Comparison of ENCODE assay signal across 9 cellular contexts in genomic region chrX:125205918-125206665, GRCh38.
DNase-seq lines count a peak whose midpoint lies in the region; ATAC-seq and TF ChIP-seq lines count a peak whose summit lies in the region.
"Had no signal": no experiment of that assay in that cellular context is flagged by ENCODE, and none has a peak within 500 bp of the region (broad histone marks: within the 10 kb centered on the region; RNA-seq: fewer than 3 reads in every experiment).

No MANE protein-coding gene starts in this region.

- H3K9ac ChIP-seq in PC-3 (ENCODE audit: low read length): no peak overlapping the region

- H3K27me3 Mint-ChIP-seq in HFFc6 (ENCODE audit: insufficient read depth): peaks cover 4% of the 10 kb centered on the region

- H3K9me2 ChIP-seq in PC-3 (replicated peaks; ENCODE audit: low read length): no peaks in the 10 kb centered on the region

- H3K36me3 ChIP-seq in PC-3 (ENCODE audit: low read depth, low read length) (no peaks in the 10 kb centered on the region), esophagus squamous epithelium (no peaks in the 10 kb centered on the region)

- peak overlapping the region; percentile 89 for H3K4me2 ChIP-seq in PC-3 (ENCODE audit: low read length)

- H3K27me3 ChIP-seq in PC-3 (ENCODE audit: low read length) (peaks cover 32% of the 10 kb centered on the region), esophagus squamous epithelium (peaks cover 0 to 41% (median 3%) of the 10 kb centered on the region in 4 donors)

- 4 to 33% methylated on average over 13 to 22 of the region's 25 CpGs for WGBS in esophagus squamous epithelium, 2 donors

- H2AFZ ChIP-seq in PC-3 (ENCODE audit: low read length): peak overlapping the region; percentile 95

- no peak overlapping the region for H3K4me3 Mint-ChIP-seq in HFFc6

- H3K9me3 ChIP-seq in PC-3 (ENCODE audit: low read length): no peaks in the 10 kb centered on the region
- H3K9me3 ChIP-seq in esophagus squamous epithelium: no peaks in the 10 kb centered on the region

- POLR2A ChIA-PET in PC-3 (lab: Charles Lee; ENCODE audit: unreplicated experiment): interaction anchor here (0.7 kb wide), 1 partner anchor 10 kb away, joined by 3 read pairs; no protein-coding TSS in a partner anchor

- H3K9me3 Mint-ChIP-seq in HFFc6: no peaks in the 10 kb centered on the region

- H4K20me1 ChIP-seq in PC-3 (ENCODE audit: low read length): no peaks in the 10 kb centered on the region

- H3K27ac ChIP-seq in PC-3 (ENCODE audit: low read length): no peak overlapping the region
- peak overlapping the region in 3 of 4 donors; percentile 1 to 74 (median 58) for H3K27ac ChIP-seq in esophagus squamous epithelium

- DNase-seq in PC-3 (peak; percentile 30), esophagus squamous epithelium (lab: John Stamatoyannopoulos, UW) (no peak), renal cortical epithelial cell (ENCODE audit: low read depth) (peak; percentile 51), 8988T (no peak), SHP77 (lab: John Stamatoyannopoulos, UW) (no peak), HFFc6 (no peak)
- DNase-seq in activated CD4-positive, CD25-positive, alpha-beta regulatory T cell treated with anti-CD3 and anti-CD28 coated beads, Interleukin-2, amount 50 U/mL, for 72 hours: no peak

- H3F3A ChIP-seq in PC-3 (ENCODE audit: low read length, unreplicated experiment): no peaks in the 10 kb centered on the region

- no peak overlapping the region for H3K27ac Mint-ChIP-seq in HFFc6

- ATAC-seq in GM19035 (IDR thresholded peaks at IDR 0.05; ENCODE audit: unreplicated experiment): peak; percentile 11
- ATAC-seq in PC-3: peak; percentile 26
- ATAC-seq: HCT116 had no signal

- H3K4me1 Mint-ChIP-seq in HFFc6 (ENCODE audit: low read depth): no peaks in the 10 kb centered on the region

- peak overlapping the region; percentile 63 for H3K4me3 ChIP-seq in PC-3 (ENCODE audit: low read length)
- H3K4me3 ChIP-seq in esophagus squamous epithelium: peak overlapping the region; percentile 13 to 61 (median 48)

- H3K36me3 Mint-ChIP-seq in HFFc6 (ENCODE audit: low read depth): no peaks in the 10 kb centered on the region

- no peak for TF ChIP-seq POLR2A in esophagus squamous epithelium (IDR thresholded peaks at IDR 0.05)

- H3K79me2 ChIP-seq in PC-3 (ENCODE audit: low read length): no peaks in the 10 kb centered on the region

- TF ChIP-seq CTCF in PC-3 (conservative IDR thresholded peaks at IDR 0.05; ENCODE audit: low read depth, low read length): no peak
- TF ChIP-seq CTCF in esophagus squamous epithelium (IDR thresholded peaks at IDR 0.05): no peak
- TF ChIP-seq CTCF in HFFc6 (IDR thresholded peaks at IDR 0.05): no peak

- CTCF ChIA-PET in PC-3 (lab: Charles Lee): interaction anchor here (0.5 kb wide), 1 partner anchor 983 kb away, joined by 3 read pairs; no protein-coding TSS in a partner anchor

- intact Hi-C loops in PC-3 (cut with micrococcal nuclease) (loop anchor here (2.0 to 10.0 kb wide), 2 partner anchors 89 to 125 kb away; no protein-coding TSS in a partner anchor), esophagus squamous epithelium (cut with DNase I) (no loop called here)

- BruUV-seq in PC-3 (replicated peaks; lab: Mats Ljungman, UMichigan): no TSS peak

- no peaks in the 10 kb centered on the region for H3K4me1 ChIP-seq in PC-3 (ENCODE audit: insufficient read depth, low read length)
- H3K4me1 ChIP-seq in esophagus squamous epithelium: peaks cover 0 to 33% (median 0%) of the 10 kb centered on the region in 3 donors

Comparison
In these comparisons a context has a peak if more than half of its experiments do, and no peak if none do; other contexts are left out.
1. DNase-seq: peak in PC-3 (single experiment) and renal cortical epithelial cell (single experiment); none in esophagus squamous epithelium (single experiment), activated CD4-positive, CD25-positive, alpha-beta regulatory T cell treated with anti-CD3 and anti-CD28 coated beads, Interleukin-2, amount 50 U/mL, for 72 hours (single experiment), 8988T (single experiment), SHP77 (0 of 2) and HFFc6 (single experiment).